ENCODE assay signal across 1 cellular context in genomic region chr12:26854028-26854387, GRCh38.
TF ChIP-seq lines count a peak whose summit lies in the region.

No MANE protein-coding gene starts in this region.

TF ChIP-seq in liver, 16 proteins besides CTCF, POLR2A, EP300 and RAD21:
- TF ChIP-seq RXRA (IDR thresholded peaks at IDR 0.05) (no peak), HNF4G (IDR thresholded peaks at IDR 0.05) (no peak), JUND (IDR thresholded peaks at IDR 0.05) (no peak), GABPA (IDR thresholded peaks at IDR 0.05 in 1 of 2, conservative IDR thresholded peaks at IDR 0.05 in 1 of 2) (no peak), SP1 (IDR thresholded peaks at IDR 0.05) (no peak), FOXA2 (IDR thresholded peaks at IDR 0.05) (no peak), NR2F2 (IDR thresholded peaks at IDR 0.05) (no peak), EGR1 (IDR thresholded peaks at IDR 0.05; ENCODE audit: low read depth in 2 of 2) (no peak), FOXA1 (IDR thresholded peaks at IDR 0.05) (no peak), TAF1 (conservative IDR thresholded peaks at IDR 0.05) (no peak), HNF4A (conservative IDR thresholded peaks at IDR 0.05) (no peak), YY1 (IDR thresholded peaks at IDR 0.05) (no peak), REST (IDR thresholded peaks at IDR 0.05) (no peak), ZBTB33 (IDR thresholded peaks at IDR 0.05) (no peak)
- TF ChIP-seq, protein P1, sequence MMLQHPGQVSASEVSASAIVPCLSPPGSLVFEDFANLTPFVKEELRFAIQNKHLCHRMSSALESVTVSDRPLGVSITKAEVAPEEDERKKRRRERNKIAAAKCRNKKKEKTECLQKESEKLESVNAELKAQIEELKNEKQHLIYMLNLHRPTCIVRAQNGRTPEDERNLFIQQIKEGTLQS (IDR thresholded peaks at IDR 0.05): no peak
- TF ChIP-seq, protein P2, sequence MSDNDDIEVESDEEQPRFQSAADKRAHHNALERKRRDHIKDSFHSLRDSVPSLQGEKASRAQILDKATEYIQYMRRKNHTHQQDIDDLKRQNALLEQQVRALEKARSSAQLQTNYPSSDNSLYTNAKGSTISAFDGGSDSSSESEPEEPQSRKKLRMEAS (IDR thresholded peaks at IDR 0.05): no peak
TF ChIP-seq in liver: peak in this region for 0.
